In genomic region chr14:56333361-56334279, GRCh38 we compare ENCODE assay signal across 1 cellular context.
TF ChIP-seq lines count a peak whose summit lies in the region.

No MANE protein-coding gene starts in this region.

TF ChIP-seq in HEK293, 187 proteins besides CTCF, POLR2A, EP300 and RAD21 (continued from another document):
- no peak for TF ChIP-seq PATZ1 (tag by site-specific recombination; IDR thresholded peaks at IDR 0.05)
- no peak for TF ChIP-seq ZNF777 (tag by site-specific recombination; IDR thresholded peaks at IDR 0.05; ENCODE audit: borderline replicate concordance)
